Comparison of ENCODE assay signal across 1 cellular context in the genomic region with DNA sequence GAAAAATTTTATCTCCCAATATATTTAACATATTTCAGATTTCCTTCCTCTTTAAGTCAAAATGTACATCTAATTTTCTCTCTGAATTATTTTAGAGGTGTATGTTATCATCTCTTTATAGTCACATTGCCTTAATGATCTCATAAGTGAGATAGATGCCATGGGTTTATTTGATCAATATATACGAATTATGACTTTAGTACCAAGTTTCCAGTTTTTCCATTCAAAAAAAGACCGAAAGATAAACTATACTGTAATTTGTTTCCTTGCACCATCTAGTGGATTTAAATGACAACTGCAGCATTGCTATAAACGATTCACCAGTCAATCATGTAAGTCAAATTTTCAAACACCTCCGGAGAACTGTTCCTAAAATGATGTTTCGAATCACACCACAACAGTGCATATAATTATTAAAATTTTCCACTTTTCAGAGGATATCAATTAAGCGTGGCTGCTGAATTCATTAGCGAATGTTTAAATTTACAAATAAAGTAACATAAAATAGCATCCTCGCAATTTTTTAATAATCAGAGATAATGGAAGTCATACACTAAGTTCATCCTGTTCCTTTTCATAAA.
TF ChIP-seq lines count a peak whose summit lies in the region.

No MANE protein-coding gene starts in this region.

TF ChIP-seq in HCT116, 20 proteins besides CTCF, POLR2A, EP300 and RAD21 (continued from another document):
- 0 out of 2 replicates have a peak, but pooled peaks have one; percentile 19 for TF ChIP-seq EGR1 (IDR thresholded peaks at IDR 0.05; ENCODE audit: low read depth)
